In genomic region chr18:13568443-13569392, GRCh38 we compare ENCODE assay signal across 9 cellular contexts.
DNase-seq lines count a peak whose midpoint lies in the region; ATAC-seq and TF ChIP-seq lines count a peak whose summit lies in the region.
"Had no signal": no experiment of that assay in that cellular context is flagged by ENCODE, and none has a peak within 500 bp of the region (broad histone marks: within the 10 kb centered on the region; RNA-seq: fewer than 3 reads in every experiment).

No MANE protein-coding gene starts in this region.

- ATAC-seq in GM18867 (IDR thresholded peaks at IDR 0.05; ENCODE audit: unreplicated experiment) = peak; percentile 41
- peak; percentile 55 for ATAC-seq in HG02588 (IDR thresholded peaks at IDR 0.05; ENCODE audit: unreplicated experiment)
- ATAC-seq: HCT116 had no signal

- H3K4me2 ChIP-seq in OCI-LY7 (ENCODE audit: low read length) = peak overlapping the region; percentile 93

- intact Hi-C loops in OCI-LY7 (cut with micrococcal nuclease; ENCODE audit: unreplicated experiment) = no loop called here
- intact Hi-C loops in spleen (cut with DNase I; ENCODE audit: low total_unique reads) = no loop called here

- H3K36me3 ChIP-seq in OCI-LY7 (ENCODE audit: insufficient read depth, low read length) (no peaks in the 10 kb centered on the region), spleen (no peaks in the 10 kb centered on the region)

- H3K4me3 ChIP-seq in OCI-LY7 (ENCODE audit: low read depth, low read length, poor library complexity, severe bottlenecking) (no peak overlapping the region), spleen (no peak overlapping the region)

- peaks cover 42% of the 10 kb centered on the region for H3K4me1 ChIP-seq in OCI-LY7 (ENCODE audit: insufficient read depth, low read length, poor library complexity, severe bottlenecking)
- H3K4me1 ChIP-seq in spleen = peaks cover 0 to 72% (median 42%) of the 10 kb centered on the region in 6 donors

- CTCF ChIA-PET in OCI-LY7 (lab: Charles Lee; ENCODE audit: unreplicated experiment) = interaction anchor here (1.0 kb wide), 1 partner anchor 11 kb away, joined by 4 read pairs; no protein-coding TSS in a partner anchor

- WGBS in spleen, 5 donors = 61 to 63% (median 62%) methylated on average over 14 of the region's 14 CpGs

- BruUV-seq in OCI-LY7 (replicated peaks; lab: Mats Ljungman, UMichigan) = no TSS peak

- no peak for TF ChIP-seq POLR2A in spleen (IDR thresholded peaks at IDR 0.05)

- DNase-seq in OCI-LY7 (ENCODE audit: low spot score) (peak; percentile 10), spleen (no peak), kidney glomerular epithelial cell (lab: John Stamatoyannopoulos, UW) (no peak), OCI-M1 (lab: John Stamatoyannopoulos, UW) (no peak), NCI-H1694 (lab: John Stamatoyannopoulos, UW) (no peak), NCI-H2107 (lab: John Stamatoyannopoulos, UW) (no peak)

- no peaks in the 10 kb centered on the region for H4K20me1 ChIP-seq in OCI-LY7 (ENCODE audit: insufficient read depth, low read length)

- TF ChIP-seq CTCF in OCI-LY7 (conservative IDR thresholded peaks at IDR 0.05; ENCODE audit: low read length) = no peak
- no peak for TF ChIP-seq CTCF in spleen (IDR thresholded peaks at IDR 0.05 in 8 of 11, conservative IDR thresholded peaks at IDR 0.05 in 3 of 11)

- H3K9me2 ChIP-seq in OCI-LY7 (ENCODE audit: insufficient read depth, low read length) = no peaks in the 10 kb centered on the region

- H3K9me3 ChIP-seq in OCI-LY7 (ENCODE audit: low read length) (no peaks in the 10 kb centered on the region), spleen (no peaks in the 10 kb centered on the region)

- no peaks in the 10 kb centered on the region for H3K27me3 ChIP-seq in spleen (replicated peaks in 1 of 7)

- no peaks in the 10 kb centered on the region for H3K79me2 ChIP-seq in OCI-LY7 (ENCODE audit: insufficient read depth, low read depth, low read length)

- H3K27ac ChIP-seq in OCI-LY7 (ENCODE audit: low read depth, low read length, poor library complexity, severe bottlenecking) (peak overlapping the region; percentile 70), spleen (peak overlapping the region in 5 of 8 donors; percentile 83 to 94 (median 88))

- peak overlapping the region; percentile 48; the same call in 1 of the 2 replicates for H2AFZ ChIP-seq in OCI-LY7 (ENCODE audit: low read length)

- POLR2A ChIA-PET in OCI-LY7 (lab: Charles Lee) = interaction anchor here (0.8 to 4.1 kb wide), 8 partner anchors 9 to 49 kb away, joined by 3 to 63 read pairs (median 4); no protein-coding TSS in a partner anchor
